9 cellular contexts compared by ENCODE assay signal in genomic region chrX:155997436-155997835, GRCh38. TPM values are rescaled to one million over a fixed set of nuclear protein-coding genes. Genes with fewer than 3 reads are reported as not detected.
DNase-seq lines count a peak whose midpoint lies in the region; ATAC-seq and TF ChIP-seq lines count a peak whose summit lies in the region.
"Had no signal": no experiment of that assay in that cellular context is flagged by ENCODE, and none has a peak within 500 bp of the region (broad histone marks: within the 10 kb centered on the region; RNA-seq: fewer than 3 reads in every experiment).

Gene IL9R, plus strand, starts transcription at chrX:155997696. Its CDS starts 64 bp downstream, at chrX:155997760.

- TF ChIP-seq CTCF in Caco-2 (IDR thresholded peaks at IDR 0.05; ENCODE audit: insufficient read depth in 1 of 2, low read depth in 1 of 2, low read length in 1 of 2, severe bottlenecking in 1 of 2, unreplicated experiment in 1 of 2) = no peak

- H3K4me1 ChIP-seq in Caco-2 = no peaks in the 10 kb centered on the region

- CTCF ChIA-PET in Caco-2 (lab: Charles Lee) = no interaction called here

- peak; percentile 56 for DNase-seq in activated T-cell treated with anti-CD3 and anti-CD28 coated beads, Interleukin-2, amount 50 U/mL, for 24 hours
- peak; percentile 42 for DNase-seq in stimulated activated CD8-positive, alpha-beta memory T cell treated with anti-CD3 and anti-CD28 coated beads, Interleukin-12 subunit alpha, Interleukin-12 subunit beta, amount 100 ng/mL, for 4 hours (ENCODE audit: low read depth)
- DNase-seq in NCI-H526 (lab: John Stamatoyannopoulos, UW) (no peak), cortex of kidney (lab: John Stamatoyannopoulos, UW) (no peak), superior temporal gyrus (ENCODE audit: extremely low spot score) (no peak), Caco-2 (no peak)

- peak within 1 kb of the TSS; percentile 38 for H3K4me3 Mint-ChIP-seq in activated T-cell treated with anti-CD3 and anti-CD28 coated beads, Interleukin-2, amount 50 U/mL, for 24 hours
- no peak within 1 kb of the TSS for H3K4me3 Mint-ChIP-seq in Caco-2 (ENCODE audit: unreplicated experiment)

- no peaks in the 10 kb centered on the region for H3K27me3 Mint-ChIP-seq in activated T-cell treated with anti-CD3 and anti-CD28 coated beads, Interleukin-2, amount 50 U/mL, for 24 hours
- no peaks in the 10 kb centered on the region for H3K27me3 Mint-ChIP-seq in Caco-2 (ENCODE audit: insufficient read depth, unreplicated experiment)

- intact Hi-C loops in Caco-2 (cut with micrococcal nuclease; ENCODE audit: unreplicated experiment) = no loop called here

- peak within 1 kb of the TSS; percentile 57 for H3K27ac Mint-ChIP-seq in activated T-cell treated with anti-CD3 and anti-CD28 coated beads, Interleukin-2, amount 50 U/mL, for 24 hours
- no peak within 1 kb of the TSS for H3K27ac Mint-ChIP-seq in Caco-2 (ENCODE audit: unreplicated experiment)

- ATAC-seq in GM19324 (IDR thresholded peaks at IDR 0.05; ENCODE audit: low FRiP score, unreplicated experiment) (peak; percentile 41), HG03342 (IDR thresholded peaks at IDR 0.05; ENCODE audit: unreplicated experiment) (peak; percentile 72)

- H3K36me3 Mint-ChIP-seq in activated T-cell treated with anti-CD3 and anti-CD28 coated beads, Interleukin-2, amount 50 U/mL, for 24 hours (ENCODE audit: low read depth) = no peaks in the 10 kb centered on the region
- no peaks in the 10 kb centered on the region for H3K36me3 Mint-ChIP-seq in Caco-2 (ENCODE audit: insufficient read depth, unreplicated experiment)

- H3K9me3 ChIP-seq in Caco-2 = no peaks in the 10 kb centered on the region

- no peak within 1 kb of the TSS for H3K4me3 ChIP-seq in Caco-2 (ENCODE audit: low read depth, low read length)

- peaks cover 23% of the 10 kb centered on the region for H3K4me1 Mint-ChIP-seq in activated T-cell treated with anti-CD3 and anti-CD28 coated beads, Interleukin-2, amount 50 U/mL, for 24 hours (ENCODE audit: low read depth)
- no peaks in the 10 kb centered on the region for H3K4me1 Mint-ChIP-seq in Caco-2 (ENCODE audit: low read depth, unreplicated experiment)

- POLR2A ChIA-PET in Caco-2 (lab: Charles Lee) = no interaction called here

- no peaks in the 10 kb centered on the region for H3K36me3 ChIP-seq in Caco-2 (ENCODE audit: control insufficient read depth, insufficient read depth, low read length)

- H3K9me3 Mint-ChIP-seq in activated T-cell treated with anti-CD3 and anti-CD28 coated beads, Interleukin-2, amount 50 U/mL, for 24 hours = no peaks in the 10 kb centered on the region
- no peaks in the 10 kb centered on the region for H3K9me3 Mint-ChIP-seq in Caco-2 (ENCODE audit: unreplicated experiment)

- H3K27me3 ChIP-seq in Caco-2 (replicated peaks; ENCODE audit: control insufficient read depth, insufficient read depth, low read length) = no peaks in the 10 kb centered on the region

- BruUV-seq in Caco-2 (replicated peaks; lab: Mats Ljungman, UMichigan) = no TSS peak

RNA-seq across cellular contexts. Expression of gene IL9R, which starts in this region (rescaled TPM):
- total RNA-seq in Caco-2 (2022) = 0.44 TPM in 1 of 2 replicates, not detected in the other
- total RNA-seq: subcutaneous adipose tissue had no signal

Comparison
In these comparisons a context has a peak if more than half of its experiments do, and no peak if none do; other contexts are left out.
1. DNase-seq: peak in activated T-cell treated with anti-CD3 and anti-CD28 coated beads, Interleukin-2, amount 50 U/mL, for 24 hours (single experiment) and stimulated activated CD8-positive, alpha-beta memory T cell treated with anti-CD3 and anti-CD28 coated beads, Interleukin-12 subunit alpha, Interleukin-12 subunit beta, amount 100 ng/mL, for 4 hours (single experiment); none in NCI-H526 (0 of 2), cortex of kidney (single experiment), superior temporal gyrus (single experiment) and Caco-2 (0 of 2).